In genomic region chr20:38256966-38257365, GRCh38 we compare ENCODE assay signal across 15 cellular contexts. TPM values are rescaled to one million over a fixed set of nuclear protein-coding genes. Genes with fewer than 3 reads are reported as not detected.
"Had no signal": no experiment of that assay in that cellular context is flagged by ENCODE, and none has a peak within 500 bp of the region (broad histone marks: within the 10 kb centered on the region; RNA-seq: fewer than 3 reads in every experiment).

No MANE protein-coding gene starts in this region.

- H3K4me1 ChIP-seq: parathyroid adenoma had no signal

- ATAC-seq: T-cell had no signal

- H3K9me3 Mint-ChIP-seq: activated naive CD8-positive, alpha-beta T cell treated with anti-CD3 and anti-CD28 coated beads, Interleukin-2, amount 10 ng/mL, durations not matched to agents 7 days and 5 days; neural progenitor cell; stimulated activated naive CD8-positive, alpha-beta T cell treated with anti-CD3 and anti-CD28 coated beads, Interleukin-15, Interleukin-2, amounts not matched to agents 100 ng/mL and 50 ng/mL, for 24 hours; T-cell had no signal

- H3K36me3 ChIP-seq: neural progenitor cell had no signal

- H3K4me3 ChIP-seq: neural progenitor cell, SK-N-MC, smooth muscle cell had no signal

- H3K4me3 Mint-ChIP-seq: activated naive CD8-positive, alpha-beta T cell treated with anti-CD3 and anti-CD28 coated beads, Interleukin-2, amount 10 ng/mL, durations not matched to agents 7 days and 5 days; neural progenitor cell; stimulated activated naive CD8-positive, alpha-beta T cell treated with anti-CD3 and anti-CD28 coated beads, Interleukin-15, Interleukin-2, amounts not matched to agents 100 ng/mL and 50 ng/mL, for 24 hours; T-cell had no signal

- H3K27ac Mint-ChIP-seq: activated naive CD8-positive, alpha-beta T cell treated with anti-CD3 and anti-CD28 coated beads, Interleukin-2, amount 10 ng/mL, durations not matched to agents 7 days and 5 days; neural progenitor cell; stimulated activated naive CD8-positive, alpha-beta T cell treated with anti-CD3 and anti-CD28 coated beads, Interleukin-15, Interleukin-2, amounts not matched to agents 100 ng/mL and 50 ng/mL, for 24 hours; T-cell had no signal

- H3K36me3 Mint-ChIP-seq: activated naive CD8-positive, alpha-beta T cell treated with anti-CD3 and anti-CD28 coated beads, Interleukin-2, amount 10 ng/mL, durations not matched to agents 7 days and 5 days; neural progenitor cell; T-cell had no signal

- H3K27ac ChIP-seq: neural progenitor cell, parathyroid adenoma, SK-N-MC had no signal

- DNase-seq: activated CD4-positive, CD25-positive, alpha-beta regulatory T cell treated with anti-CD3 and anti-CD28 coated beads, Interleukin-2, amount 50 U/mL, for 72 hours; activated naive CD4-positive, alpha-beta T cell; activated naive CD8-positive, alpha-beta T cell treated with anti-CD3 and anti-CD28 coated beads, Interleukin-2, amount 10 ng/mL, durations not matched to agents 7 days and 5 days; glutamatergic neuron; hypothalamus; kidney; mesendoderm; T-cell; T-helper 9 cell had no signal

RNA-seq across cellular contexts. Expression of gene KIAA1755, which starts 3.6 kb away (rescaled TPM):
- total RNA-seq: activated CD8-positive, alpha-beta memory T cell treated with anti-CD3 and anti-CD28 coated beads for 36 hours; activated naive CD8-positive, alpha-beta T cell treated with anti-CD3 and anti-CD28 coated beads, Interleukin-2, amount 10 ng/mL, durations not matched to agents 7 days and 5 days; smooth muscle cell; T-cell had no signal

RNA-seq across cellular contexts. Expression of gene BPI, which starts 47.0 kb away (rescaled TPM):
- total RNA-seq: activated CD8-positive, alpha-beta memory T cell treated with anti-CD3 and anti-CD28 coated beads for 36 hours; activated naive CD8-positive, alpha-beta T cell treated with anti-CD3 and anti-CD28 coated beads, Interleukin-2, amount 10 ng/mL, durations not matched to agents 7 days and 5 days; smooth muscle cell; T-cell had no signal
- polyA plus RNA-seq: smooth muscle cell had no signal
